In genomic region chr16:2470603-2471015, GRCh38 we compare ENCODE assay signal across 7 cellular contexts. TPM values are rescaled to one million over a fixed set of nuclear protein-coding genes. Genes with fewer than 3 reads are reported as not detected.
DNase-seq lines count a peak whose midpoint lies in the region; TF ChIP-seq lines count a peak whose summit lies in the region.
"Had no signal": no experiment of that assay in that cellular context is flagged by ENCODE, and none has a peak within 500 bp of the region (broad histone marks: within the 10 kb centered on the region; RNA-seq: fewer than 3 reads in every experiment).

No MANE protein-coding gene starts in this region.

- CTCF ChIA-PET in HEK293 (lab: Yijun Ruan, JAX) = interaction anchor here (2.5 kb wide), 1 partner anchor 31 kb away, joined by 8 read pairs; no protein-coding TSS in a partner anchor

- peak overlapping the region; percentile 71 to 77 (median 72) for H3K4me3 Mint-ChIP-seq in nephron

- H3K9me3 ChIP-seq in HEK293 (ENCODE audit: control insufficient read depth, insufficient read depth, low read depth, low read length) = no peaks in the 10 kb centered on the region
- H3K9me3 ChIP-seq: pancreas had no signal

- H3K9me3 Mint-ChIP-seq in nephron = no peaks in the 10 kb centered on the region

- DNase-seq in NCI-H446 treated with DMSO at 0.1 percent for 48 hours (lab: John Stamatoyannopoulos, UW) = peak; percentile 89
- no peak for DNase-seq in activated naive CD4-positive, alpha-beta T cell treated with Interleukin-2 at 50 U/mL for 16 hours
- no peak for DNase-seq in middle frontal gyrus (ENCODE audit: extremely low spot score, low spot score)
- no peak for DNase-seq in ureter (ENCODE audit: low spot score)

- no peaks in the 10 kb centered on the region for H3K27me3 Mint-ChIP-seq in nephron (ENCODE audit: low read depth)

- peaks cover 27% of the 10 kb centered on the region for H3K4me1 ChIP-seq in HEK293 (ENCODE audit: control insufficient read depth, insufficient read depth, low read length)

- no peaks in the 10 kb centered on the region for H3K36me3 ChIP-seq in HEK293 (ENCODE audit: control insufficient read depth in 2 of 2, insufficient read depth in 1 of 2, low read length in 2 of 2)
- H3K36me3 ChIP-seq: pancreas had no signal

- H3K4me1 Mint-ChIP-seq in nephron = peaks cover 19% of the 10 kb centered on the region

- peak overlapping the region; percentile 43; the same call in 1 of the 2 replicates for H3K27ac ChIP-seq in HEK293 (ENCODE audit: extremely low read depth, low read depth, low read length)
- H3K27ac ChIP-seq: pancreas had no signal

- TF ChIP-seq CTCF in HEK293 (tag by site-specific recombination; IDR thresholded peaks at IDR 0.05) = no peak
- no peak for TF ChIP-seq CTCF in nephron (IDR thresholded peaks at IDR 0.05; ENCODE audit: unreplicated experiment in 3 of 3)

- H3K36me3 Mint-ChIP-seq in nephron (ENCODE audit: low read depth) = no peaks in the 10 kb centered on the region

- H3K27ac Mint-ChIP-seq in nephron = peak overlapping the region; percentile 40 to 90 (median 83)

- H3K4me3 ChIP-seq in HEK293 (ENCODE audit: low read depth, low read length) = no peak overlapping the region

- POLR2A ChIA-PET in HEK293 (lab: Yijun Ruan, JAX) = interaction anchor here (0.7 to 3.2 kb wide), 6 partner anchors 11 to 234 kb away, joined by 3 to 34 read pairs (median 4); partner anchors contain the start of genes DNASE1L2, ECI1 and TEDC2

TF ChIP-seq in HEK293, 187 proteins besides CTCF, POLR2A, EP300 and RAD21 (continues in another document):
- TF ChIP-seq, protein P1, sequence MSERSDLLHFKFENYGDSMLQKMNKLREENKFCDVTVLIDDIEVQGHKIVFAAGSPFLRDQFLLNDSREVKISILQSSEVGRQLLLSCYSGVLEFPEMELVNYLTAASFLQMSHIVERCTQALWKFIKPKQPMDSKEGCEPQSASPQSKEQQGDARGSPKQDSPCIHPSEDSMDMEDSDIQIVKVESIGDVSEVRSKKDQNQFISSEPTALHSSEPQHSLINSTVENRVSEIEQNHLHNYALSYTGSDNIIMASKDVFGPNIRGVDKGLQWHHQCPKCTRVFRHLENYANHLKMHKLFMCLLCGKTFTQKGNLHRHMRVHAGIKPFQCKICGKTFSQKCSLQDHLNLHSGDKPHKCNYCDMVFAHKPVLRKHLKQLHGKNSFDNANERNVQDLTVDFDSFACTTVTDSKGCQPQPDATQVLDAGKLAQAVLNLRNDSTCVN (tag by site-specific recombination; optimal IDR thresholded peaks at IDR 0.05) = no peak
- no peak for TF ChIP-seq ATF2 (tag by site-specific recombination; IDR thresholded peaks at IDR 0.05; ENCODE audit: low read depth)
- TF ChIP-seq ZNF707 (tag by site-specific recombination; IDR thresholded peaks at IDR 0.05) = no peak
- peak; percentile 78 for TF ChIP-seq ZEB2 (tag by site-specific recombination; IDR thresholded peaks at IDR 0.05)
- TF ChIP-seq ZNF157 (tag by site-specific recombination; IDR thresholded peaks at IDR 0.05) = no peak
- no peak for TF ChIP-seq ZNF423 (tag by site-specific recombination; IDR thresholded peaks at IDR 0.05)
- 0 out of 2 replicates have a peak, but pooled peaks have one; percentile 41 for TF ChIP-seq BCL11A (tag by site-specific recombination; IDR thresholded peaks at IDR 0.05; ENCODE audit: low read depth)
- TF ChIP-seq ZNF24 (tag by site-specific recombination; IDR thresholded peaks at IDR 0.05) = no peak
- TF ChIP-seq OSR2 (tag by site-specific recombination; IDR thresholded peaks at IDR 0.05) = peak; percentile 62; the same call in 1 of the 2 replicates
- TF ChIP-seq REST (tag by site-specific recombination; IDR thresholded peaks at IDR 0.05) = no peak
- peak; percentile 28; the same call in 1 of the 2 replicates for TF ChIP-seq ZSCAN30 (tag by site-specific recombination; IDR thresholded peaks at IDR 0.05)
- peak; percentile 53 for TF ChIP-seq SP7 (tag by site-specific recombination; IDR thresholded peaks at IDR 0.05)
- peak; percentile 88 for TF ChIP-seq GLIS1 (tag by site-specific recombination; IDR thresholded peaks at IDR 0.05)
- no peak for TF ChIP-seq ZBTB49 (tag by site-specific recombination; IDR thresholded peaks at IDR 0.05; ENCODE audit: low read depth)
- TF ChIP-seq, protein P2, sequence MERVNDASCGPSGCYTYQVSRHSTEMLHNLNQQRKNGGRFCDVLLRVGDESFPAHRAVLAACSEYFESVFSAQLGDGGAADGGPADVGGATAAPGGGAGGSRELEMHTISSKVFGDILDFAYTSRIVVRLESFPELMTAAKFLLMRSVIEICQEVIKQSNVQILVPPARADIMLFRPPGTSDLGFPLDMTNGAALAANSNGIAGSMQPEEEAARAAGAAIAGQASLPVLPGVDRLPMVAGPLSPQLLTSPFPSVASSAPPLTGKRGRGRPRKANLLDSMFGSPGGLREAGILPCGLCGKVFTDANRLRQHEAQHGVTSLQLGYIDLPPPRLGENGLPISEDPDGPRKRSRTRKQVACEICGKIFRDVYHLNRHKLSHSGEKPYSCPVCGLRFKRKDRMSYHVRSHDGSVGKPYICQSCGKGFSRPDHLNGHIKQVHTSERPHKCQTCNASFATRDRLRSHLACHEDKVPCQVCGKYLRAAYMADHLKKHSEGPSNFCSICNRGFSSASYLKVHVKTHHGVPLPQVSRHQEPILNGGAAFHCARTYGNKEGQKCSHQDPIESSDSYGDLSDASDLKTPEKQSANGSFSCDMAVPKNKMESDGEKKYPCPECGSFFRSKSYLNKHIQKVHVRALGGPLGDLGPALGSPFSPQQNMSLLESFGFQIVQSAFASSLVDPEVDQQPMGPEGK (tag by site-specific recombination; IDR thresholded peaks at IDR 0.05) = peak; percentile 85
- peak; percentile 99 for TF ChIP-seq ZNF10 (tag by site-specific recombination; IDR thresholded peaks at IDR 0.05)

RNA-seq across cellular contexts. Expression of gene NTN3, which starts 0.5 kb away (rescaled TPM):
- not detected for total RNA-seq in ureter

RNA-seq across cellular contexts. Expression of gene TBC1D24, which starts 4.3 kb away (rescaled TPM):
- total RNA-seq in ureter = 6.5 TPM

RNA-seq across cellular contexts. Expression of gene TEDC2, which starts 10.7 kb away (rescaled TPM):
- 1.5 TPM for total RNA-seq in ureter

RNA-seq across cellular contexts. Expression of gene CCNF, which starts 41.4 kb away (rescaled TPM):
- total RNA-seq in ureter = 7.8 TPM

RNA-seq across cellular contexts. Expression of gene ATP6V0C, which starts 43.1 kb away (rescaled TPM):
- 170 TPM for total RNA-seq in ureter
